24 cellular contexts compared by ENCODE assay signal in genomic region chr9:108234811-108235210, GRCh38.
"Had no signal": no experiment of that assay in that cellular context is flagged by ENCODE, and none has a peak within 500 bp of the region (broad histone marks: within the 10 kb centered on the region; RNA-seq: fewer than 3 reads in every experiment).

No MANE protein-coding gene starts in this region.

- H3K27ac ChIP-seq: gastrocnemius medialis, parathyroid adenoma, skin epidermis, thyroid gland, WERI-Rb-1 had no signal

- H3K79me2 ChIP-seq: parathyroid adenoma had no signal

- H3K9ac ChIP-seq: parathyroid adenoma had no signal

- H3K4me3 ChIP-seq: gastrocnemius medialis, skin epidermis, thyroid gland had no signal

- H3K27me3 ChIP-seq: gastrocnemius medialis, thyroid gland had no signal

- H3K9me3 ChIP-seq: gastrocnemius medialis, thyroid gland had no signal

- H3K36me3 ChIP-seq: gastrocnemius medialis, thyroid gland, WERI-Rb-1 had no signal

- H2AFZ ChIP-seq: parathyroid adenoma had no signal

- DNase-seq: activated CD4-positive, alpha-beta T cell treated with anti-CD3 and anti-CD28 coated beads, Interleukin-2, amount 10 ng/mL, durations not matched to agents 7 days and 5 days; activated CD4-positive, CD25-positive, alpha-beta regulatory T cell treated with anti-CD3 and anti-CD28 coated beads, Interleukin-2, amount 50 U/mL, for 72 hours; activated CD8-positive, alpha-beta memory T cell treated with anti-CD3 and anti-CD28 coated beads, Interleukin-2, amount 10 ng/mL, durations not matched to agents 7 days and 5 days; activated CD8-positive, alpha-beta T cell treated with anti-CD3 and anti-CD28 coated beads for 36 hours; activated gamma-delta T cell; activated naive CD4-positive, alpha-beta T cell treated with anti-CD3 and anti-CD28 coated beads, Interleukin-2, amount 50 U/mL, for 16 hours; activated naive CD8-positive, alpha-beta T cell treated with anti-CD3 and anti-CD28 coated beads, Interleukin-2, amount 50 U/mL, for 24 hours; activated T-cell treated with anti-CD3 and anti-CD28 coated beads for 4 hours; effector CD8-positive, alpha-beta T cell; gastrocnemius medialis; hippocampal formation; left cardiac atrium; nephron progenitor cell; right cardiac atrium; stimulated activated CD4-positive, alpha-beta T cell treated with anti-CD3 and anti-CD28 coated beads, Interleukin-1b, Interleukin-23, amount 100 ng/mL, for 48 hours; substantia nigra; T-cell; thyroid gland; WERI-Rb-1 had no signal

- H3K4me1 ChIP-seq: gastrocnemius medialis, parathyroid adenoma, thyroid gland had no signal

- FAIRE-seq: bronchial epithelial cell, islet of Langerhans, TTC549 had no signal

- ATAC-seq: activated CD8-positive, alpha-beta memory T cell treated with anti-CD3 and anti-CD28 coated beads, Interleukin-2, amount 10 ng/mL, durations not matched to agents 7 days and 5 days; activated CD8-positive, alpha-beta T cell treated with anti-CD3 and anti-CD28 coated beads for 36 hours; activated naive CD8-positive, alpha-beta T cell treated with anti-CD3 and anti-CD28 coated beads, Interleukin-2, amount 50 U/mL, for 24 hours; gastrocnemius medialis; left cardiac atrium; right cardiac atrium; T-cell had no signal
